Comparison of ENCODE assay signal across 11 cellular contexts in the genomic region with DNA sequence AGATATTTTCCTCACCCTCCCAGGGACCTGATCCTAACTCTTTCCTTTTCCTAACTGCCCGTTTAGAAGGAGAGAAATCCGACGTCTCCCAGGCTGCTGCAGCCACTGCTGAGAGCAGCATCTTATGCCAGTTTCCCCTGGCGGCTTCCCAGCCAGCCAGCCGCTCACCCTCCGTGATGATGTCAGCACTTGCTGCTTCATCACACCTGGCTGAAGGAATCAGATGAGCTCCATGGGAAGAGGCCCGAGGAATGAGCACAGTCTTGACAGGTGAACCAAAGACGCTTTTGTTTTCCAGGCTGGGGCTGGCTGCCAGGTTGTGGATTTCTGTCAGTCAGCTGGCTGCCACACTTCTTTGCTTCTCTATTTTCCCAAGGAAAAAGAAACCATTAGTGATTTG.
DNase-seq lines count a peak whose midpoint lies in the region; ATAC-seq and TF ChIP-seq lines count a peak whose summit lies in the region.
"Had no signal": no experiment of that assay in that cellular context is flagged by ENCODE, and none has a peak within 500 bp of the region (broad histone marks: within the 10 kb centered on the region; RNA-seq: fewer than 3 reads in every experiment).

No MANE protein-coding gene starts in this region.

- 22% methylated on average over 8 of the region's 8 CpGs for WGBS in prostate gland

- H3K4me3 Mint-ChIP-seq in GM23338, result no peak overlapping the region
- no peak overlapping the region for H3K4me3 Mint-ChIP-seq in naive thymus-derived CD8-positive, alpha-beta T cell
- H3K4me3 Mint-ChIP-seq: activated CD4-positive, alpha-beta T cell treated with anti-CD3 and anti-CD28 coated beads, Interleukin-2, amount 10 ng/mL, durations not matched to agents 24 days and 14 days had no signal

- POLR2A ChIA-PET in naive thymus-derived CD8-positive, alpha-beta T cell (lab: Charles Lee), result no interaction called here

- peak; percentile 89 for ATAC-seq in GM23338
- peak; percentile 91 for ATAC-seq in foreskin keratinocyte
- no peak for ATAC-seq in GM19324 (IDR thresholded peaks at IDR 0.05; ENCODE audit: low FRiP score, unreplicated experiment)
- ATAC-seq in naive thymus-derived CD8-positive, alpha-beta T cell, result no peak

- peaks cover 1% of the 10 kb centered on the region for H3K27me3 Mint-ChIP-seq in GM23338 (ENCODE audit: insufficient read depth, low read depth, poor library complexity)
- peaks cover 0 to 8% (median 2%) of the 10 kb centered on the region in 5 donors for H3K27me3 Mint-ChIP-seq in naive thymus-derived CD8-positive, alpha-beta T cell
- H3K27me3 Mint-ChIP-seq: activated CD4-positive, alpha-beta T cell treated with anti-CD3 and anti-CD28 coated beads, Interleukin-2, amount 10 ng/mL, durations not matched to agents 24 days and 14 days had no signal

- no peak for TF ChIP-seq POLR2A in prostate gland (IDR thresholded peaks at IDR 0.05)

- no peaks in the 10 kb centered on the region for H3K79me2 ChIP-seq in GM23338 (replicated peaks; ENCODE audit: insufficient read depth)

- H3K27ac ChIP-seq in GM23338 (ENCODE audit: low read depth), result no peak overlapping the region
- no peak overlapping the region for H3K27ac ChIP-seq in foreskin keratinocyte
- no peak overlapping the region for H3K27ac ChIP-seq in prostate gland
- H3K27ac ChIP-seq: KMS-11 had no signal

- H3K27ac Mint-ChIP-seq in GM23338, result no peak overlapping the region
- no peak overlapping the region for H3K27ac Mint-ChIP-seq in naive thymus-derived CD8-positive, alpha-beta T cell
- H3K27ac Mint-ChIP-seq: activated CD4-positive, alpha-beta T cell treated with anti-CD3 and anti-CD28 coated beads, Interleukin-2, amount 10 ng/mL, durations not matched to agents 24 days and 14 days had no signal

- H3K4me2 ChIP-seq in GM23338, result no peak overlapping the region
- H3K4me2 ChIP-seq: KMS-11 had no signal

- no peaks in the 10 kb centered on the region for H4K20me1 ChIP-seq in GM23338 (replicated peaks; ENCODE audit: insufficient read depth)

- DNase-seq in GM23338 (ENCODE audit: low spot score) (peak; percentile 48), NCI-H2171 (lab: John Stamatoyannopoulos, UW) (peak; percentile 32), foreskin keratinocyte (peak; percentile 12 to 42), prostate gland (ENCODE audit: low spot score) (peak; percentile 16), GDM1 (lab: John Stamatoyannopoulos, UW) (no peak)
- DNase-seq in naive thymus-derived CD8-positive, alpha-beta T cell, result no peak
- DNase-seq: activated CD4-positive, alpha-beta T cell treated with anti-CD3 and anti-CD28 coated beads, Interleukin-2, amount 10 ng/mL, durations not matched to agents 24 days and 14 days; activated effector memory CD4-positive, alpha-beta T cell treated with Interleukin-2 at 50 U/mL for 16 hours; cerebellar nuclear complex had no signal

- no peak overlapping the region for H3K4me3 ChIP-seq in GM23338
- no peak overlapping the region for H3K4me3 ChIP-seq in prostate gland

- no peaks in the 10 kb centered on the region for H3K4me1 ChIP-seq in GM23338 (ENCODE audit: insufficient read depth)
- no peaks in the 10 kb centered on the region for H3K4me1 ChIP-seq in foreskin keratinocyte
- H3K4me1 ChIP-seq in prostate gland (replicated peaks), result no peaks in the 10 kb centered on the region

- no peaks in the 10 kb centered on the region for H3F3A ChIP-seq in GM23338 (replicated peaks; ENCODE audit: low read depth)

- H2AFZ ChIP-seq in GM23338, result no peak overlapping the region

- intact Hi-C loops in prostate gland (cut with DNase I), result no loop called here

- TF ChIP-seq CTCF in GM23338 (conservative IDR thresholded peaks at IDR 0.05; ENCODE audit: low read depth in 2 of 2), result no peak
- TF ChIP-seq CTCF in foreskin keratinocyte (conservative IDR thresholded peaks at IDR 0.05), result no peak
- no peak for TF ChIP-seq CTCF in prostate gland (IDR thresholded peaks at IDR 0.05)

- peaks cover under 1% of the 10 kb centered on the region; the same call in 1 of the 3 replicates for H3K36me3 Mint-ChIP-seq in GM23338 (ENCODE audit: low read depth)
- no peaks in the 10 kb centered on the region for H3K36me3 Mint-ChIP-seq in naive thymus-derived CD8-positive, alpha-beta T cell

- H3K27me3 ChIP-seq in GM23338 (ENCODE audit: insufficient read depth) (no peaks in the 10 kb centered on the region), foreskin keratinocyte (peaks cover 34% of the 10 kb centered on the region), prostate gland (replicated peaks; ENCODE audit: insufficient read depth) (no peaks in the 10 kb centered on the region)

- 0 out of 2 replicates have a peak, but pooled peaks cover 4% of the 10 kb centered on the region for H3K9me2 ChIP-seq in GM23338 (ENCODE audit: insufficient read depth)

- H3K36me3 ChIP-seq in GM23338 (ENCODE audit: insufficient read depth) (no peaks in the 10 kb centered on the region), prostate gland (no peaks in the 10 kb centered on the region)

- H3K4me1 Mint-ChIP-seq in GM23338, result peaks cover 28% of the 10 kb centered on the region
- no peaks in the 10 kb centered on the region for H3K4me1 Mint-ChIP-seq in naive thymus-derived CD8-positive, alpha-beta T cell

- H3K9me3 Mint-ChIP-seq in GM23338, result peaks cover 10% of the 10 kb centered on the region; the same call in 2 of the 3 replicates
- peaks cover 0 to 10% (median 0%) of the 10 kb centered on the region in 9 donors for H3K9me3 Mint-ChIP-seq in naive thymus-derived CD8-positive, alpha-beta T cell

- no peaks in the 10 kb centered on the region for H3K9me3 ChIP-seq in prostate gland

TF ChIP-seq in GM23338, 12 proteins besides CTCF, POLR2A, EP300 and RAD21:
- 0 out of 2 replicates have a peak, but pooled peaks have one; percentile 37 for TF ChIP-seq CREB1 (CRISPR knock-in tag; IDR thresholded peaks at IDR 0.05; ENCODE audit: low read depth)
- TF ChIP-seq, protein P1, sequence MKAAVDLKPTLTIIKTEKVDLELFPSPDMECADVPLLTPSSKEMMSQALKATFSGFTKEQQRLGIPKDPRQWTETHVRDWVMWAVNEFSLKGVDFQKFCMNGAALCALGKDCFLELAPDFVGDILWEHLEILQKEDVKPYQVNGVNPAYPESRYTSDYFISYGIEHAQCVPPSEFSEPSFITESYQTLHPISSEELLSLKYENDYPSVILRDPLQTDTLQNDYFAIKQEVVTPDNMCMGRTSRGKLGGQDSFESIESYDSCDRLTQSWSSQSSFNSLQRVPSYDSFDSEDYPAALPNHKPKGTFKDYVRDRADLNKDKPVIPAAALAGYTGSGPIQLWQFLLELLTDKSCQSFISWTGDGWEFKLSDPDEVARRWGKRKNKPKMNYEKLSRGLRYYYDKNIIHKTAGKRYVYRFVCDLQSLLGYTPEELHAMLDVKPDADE (IDR thresholded peaks at IDR 0.05), result no peak

Comparison
In these comparisons a context has a peak if more than half of its experiments do, and no peak if none do; other contexts are left out.
1. ATAC-seq: peak in GM23338 (single experiment) and foreskin keratinocyte (single experiment); none in GM19324 (single experiment) and naive thymus-derived CD8-positive, alpha-beta T cell (0 of 2).
2. DNase-seq: peak in GM23338 (single experiment), NCI-H2171 (single experiment), foreskin keratinocyte (2 of 2) and prostate gland (single experiment); none in GDM1 (single experiment) and naive thymus-derived CD8-positive, alpha-beta T cell (0 of 10).